In the genomic region with DNA sequence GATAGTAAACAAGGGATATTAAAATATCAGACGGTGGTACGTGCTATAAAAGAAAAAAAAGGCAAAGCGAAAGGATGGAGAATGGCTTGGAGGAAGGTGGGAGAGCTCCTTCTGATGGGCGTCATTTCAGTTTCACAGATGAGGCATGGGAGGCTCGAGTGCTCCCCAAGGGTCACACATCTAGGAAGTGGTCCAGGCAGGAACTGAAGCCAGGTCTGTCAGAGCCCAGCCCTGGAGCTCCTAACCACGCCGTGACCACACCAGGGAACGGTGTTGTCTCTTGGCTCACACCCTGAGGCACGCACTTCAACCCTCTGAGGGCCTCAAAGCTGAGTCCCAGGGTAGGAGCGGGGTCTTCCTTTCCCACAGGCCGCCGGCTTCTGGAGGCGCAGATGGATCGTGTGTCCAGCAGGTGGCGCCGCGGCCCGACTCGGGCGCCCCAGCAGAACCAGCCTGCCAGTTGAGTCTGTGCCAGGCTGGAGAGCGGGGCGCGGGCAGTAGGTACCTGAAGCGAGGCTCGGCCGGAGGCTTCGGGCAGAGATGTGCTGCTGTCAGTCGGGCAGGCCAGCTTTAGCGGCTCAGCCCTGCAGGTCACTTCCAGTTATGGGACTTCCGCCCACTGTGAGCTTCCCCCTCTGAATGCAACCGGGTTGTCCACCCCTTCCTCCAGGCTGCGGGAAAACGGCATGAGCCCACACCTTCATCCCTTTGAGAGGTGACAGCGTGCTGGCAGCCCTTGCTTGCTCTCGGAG, we compare ENCODE assay signal across 8 cellular contexts.
DNase-seq lines count a peak whose midpoint lies in the region; ATAC-seq and TF ChIP-seq lines count a peak whose summit lies in the region.

No MANE protein-coding gene starts in this region.

- H4K8ac ChIP-seq in H9 (replicated peaks; ENCODE audit: insufficient read length, low read depth, low read length) (no peak overlapping the region), neuronal stem cell (ENCODE audit: low read depth, low read length) (no peak overlapping the region)

- no peak overlapping the region for H3K27ac Mint-ChIP-seq in H9

- H3K27ac ChIP-seq in C4-2B (no peak overlapping the region), H9 (ENCODE audit: insufficient read length, low read depth, low read length) (no peak overlapping the region), gastroesophageal sphincter (peak overlapping the region in 1 of 4 donors; percentile 8), neuronal stem cell (replicated peaks; ENCODE audit: low read length) (no peak overlapping the region), tibial artery (no peak overlapping the region)

- H3K79me1 ChIP-seq in H9 (ENCODE audit: insufficient read depth, low read depth, low read length, poor library complexity, severe bottlenecking) (no peaks in the 10 kb centered on the region), neuronal stem cell (ENCODE audit: low read depth, low read length) (no peaks in the 10 kb centered on the region)

- TF ChIP-seq CTCF in C4-2B (conservative IDR thresholded peaks at IDR 0.05) (peak; percentile 89), H9 (conservative IDR thresholded peaks at IDR 0.05) (peak; percentile 96), gastroesophageal sphincter (IDR thresholded peaks at IDR 0.05) (peak; percentile 83 to 95 (median 87)), tibial artery (IDR thresholded peaks at IDR 0.05) (peak; percentile 89 to 90)

- H2BK20ac ChIP-seq in H9 (ENCODE audit: low read depth, low read length, poor library complexity, severe bottlenecking) = no peak overlapping the region

- H3K18ac ChIP-seq in H9 (ENCODE audit: insufficient read length, low read depth, low read length) = no peak overlapping the region
- no peak overlapping the region for H3K18ac ChIP-seq in neuronal stem cell (ENCODE audit: low read length)

- peaks cover 8% of the 10 kb centered on the region for H3K9me3 ChIP-seq in H9 (ENCODE audit: control insufficient read depth, low read depth, low read length)
- peaks cover 35% of the 10 kb centered on the region; the same call in 1 of the 2 replicates for H3K9me3 ChIP-seq in NT2/D1 (ENCODE audit: insufficient read depth, low read length)
- no peaks in the 10 kb centered on the region for H3K9me3 ChIP-seq in gastroesophageal sphincter
- peaks cover 0 to 2% of the 10 kb centered on the region in 2 donors for H3K9me3 ChIP-seq in neuronal stem cell (replicated peaks in 1 of 2; ENCODE audit: control insufficient read depth in 2 of 2, insufficient read depth in 1 of 2, low read depth in 1 of 2, low read length in 2 of 2)
- no peaks in the 10 kb centered on the region for H3K9me3 ChIP-seq in tibial artery

- intact Hi-C loops in tibial artery (cut with DNase I; ENCODE audit: low total_unique reads) = loop anchor here (5.0 kb wide), 2 partner anchors 162 to 277 kb away; no protein-coding TSS in a partner anchor

- DNase-seq in H9 = peak; percentile 88
- DNase-seq in NT2/D1 (ENCODE audit: low read depth, low spot score) = peak; percentile 42
- peak; percentile 73 to 76 for DNase-seq in activated T-cell treated with anti-CD3 and anti-CD28 coated beads, Interleukin-2, amount 50 U/mL, for 48 hours
- DNase-seq in neuronal stem cell (ENCODE audit: low spot score) = peak; percentile 78
- peak; percentile 38 to 80 for DNase-seq in tibial artery

- H3K4me1 Mint-ChIP-seq in H9 = no peaks in the 10 kb centered on the region

- H3K4me1 ChIP-seq in H9 (ENCODE audit: insufficient read depth, low read length) = no peaks in the 10 kb centered on the region
- peaks cover 6% of the 10 kb centered on the region for H3K4me1 ChIP-seq in NT2/D1 (ENCODE audit: insufficient read depth, insufficient read length)
- H3K4me1 ChIP-seq in gastroesophageal sphincter = peaks cover 0 to 19% (median 6%) of the 10 kb centered on the region in 3 donors
- no peaks in the 10 kb centered on the region for H3K4me1 ChIP-seq in neuronal stem cell (ENCODE audit: control insufficient read depth in 2 of 2, insufficient read depth in 1 of 2, low read depth in 1 of 2, low read length in 2 of 2)
- peaks cover 0 to 10% (median 7%) of the 10 kb centered on the region in 4 donors for H3K4me1 ChIP-seq in tibial artery

- H2AFZ ChIP-seq in H9 (ENCODE audit: low read length) (no peak overlapping the region), neuronal stem cell (ENCODE audit: low read length) (peak overlapping the region; percentile 92)

- no peaks in the 10 kb centered on the region for H3K23me2 ChIP-seq in H9 (ENCODE audit: insufficient read length, low read depth, low read length, poor library complexity, severe bottlenecking)

- H3K36me3 ChIP-seq in NT2/D1 (ENCODE audit: insufficient read depth, insufficient read length, low read length) (no peaks in the 10 kb centered on the region), gastroesophageal sphincter (no peaks in the 10 kb centered on the region), neuronal stem cell (replicated peaks in 1 of 2; ENCODE audit: control insufficient read depth in 2 of 2, insufficient read depth in 2 of 2, low read length in 2 of 2) (no peaks in the 10 kb centered on the region), tibial artery (no peaks in the 10 kb centered on the region)

- H2BK12ac ChIP-seq in H9 (ENCODE audit: insufficient read length, low read depth, low read length) = no peak overlapping the region
- H2BK12ac ChIP-seq in neuronal stem cell (ENCODE audit: low read length) = no peak overlapping the region

- H3K4me3 ChIP-seq in NT2/D1 (ENCODE audit: insufficient read length, low read depth) (peak overlapping the region; percentile 54), gastroesophageal sphincter (peak overlapping the region in 1 of 2 donors; percentile 32), neuronal stem cell (ENCODE audit: low read length in 2 of 2) (peak overlapping the region; percentile 42 to 77), tibial artery (peak overlapping the region; percentile 25 to 42)

- H4K20me1 ChIP-seq in H9 (ENCODE audit: control insufficient read depth, insufficient read depth, insufficient read length) = no peaks in the 10 kb centered on the region

- H3K36me3 Mint-ChIP-seq in H9 (ENCODE audit: insufficient read depth in 1 of 3, low read depth in 3 of 3) = peaks cover 3 to 6% (median 4%) of the 10 kb centered on the region in 3 experiments; a peak in 5 of 7 replicates

- H4K91ac ChIP-seq in H9 (ENCODE audit: insufficient read length, low read depth, low read length) (no peak overlapping the region), neuronal stem cell (ENCODE audit: low read depth, low read length, poor library complexity) (no peak overlapping the region)

- H3T11ph ChIP-seq in H9 (ENCODE audit: low read length) = no peak overlapping the region

- no CpG with 5 or more reads among the region's 35 CpGs for WGBS in H9 (ENCODE audit: extremely low coverage, insufficient read length, low lambda C conversion rate)
- WGBS in gastroesophageal sphincter (ENCODE audit: low coverage in 1 of 2), 2 donors = 42% methylated on average over 6 to 9 of the region's 35 CpGs
- WGBS in neuronal stem cell (ENCODE audit: extremely low coverage in 2 of 2, insufficient read length in 2 of 2, insufficient replicate concordance in 1 of 2), 2 donors = no CpG with 5 or more reads among the region's 35 CpGs

- H3K4me3 Mint-ChIP-seq in H9 = peak overlapping the region; percentile 50 to 77

- peaks cover 23 to 30% of the 10 kb centered on the region in 2 experiments for H3K9me3 Mint-ChIP-seq in H9

- H3K23ac ChIP-seq in H9 (ENCODE audit: insufficient read length, low read depth, low read length) = no peak overlapping the region
- peak overlapping the region; percentile 44 for H3K23ac ChIP-seq in neuronal stem cell (ENCODE audit: low read depth, low read length, poor library complexity)

- H3K9ac ChIP-seq in H9 (ENCODE audit: extremely low read depth, insufficient read length, low read length) (no peak overlapping the region), NT2/D1 (ENCODE audit: insufficient read length, low read depth) (peak overlapping the region; percentile 66), neuronal stem cell (ENCODE audit: low read depth, low read length, poor library complexity) (peak overlapping the region; percentile 78)

- no peak overlapping the region for H2BK5ac ChIP-seq in H9 (ENCODE audit: insufficient read length, low read length)
- no peak overlapping the region for H2BK5ac ChIP-seq in neuronal stem cell (ENCODE audit: low read length)

- no peak overlapping the region for H2BK120ac ChIP-seq in H9 (ENCODE audit: low read depth, low read length, poor library complexity, severe bottlenecking)
- no peak overlapping the region for H2BK120ac ChIP-seq in neuronal stem cell (ENCODE audit: low read depth, low read length)

- H2AK5ac ChIP-seq in H9 (ENCODE audit: insufficient read length, low read length) (no peak overlapping the region), neuronal stem cell (ENCODE audit: low read depth, low read length) (no peak overlapping the region)

- no peak overlapping the region for H3K14ac ChIP-seq in H9 (ENCODE audit: insufficient read depth, low read length)
- H3K14ac ChIP-seq in neuronal stem cell (ENCODE audit: low read length) = no peak overlapping the region

- H3K27me3 Mint-ChIP-seq in H9 (ENCODE audit: low read depth) = peaks cover 36% of the 10 kb centered on the region

- H2BK15ac ChIP-seq in H9 (ENCODE audit: low read depth, low read length) (no peak overlapping the region), neuronal stem cell (ENCODE audit: low read length) (no peak overlapping the region)

- H3K4me2 ChIP-seq in H9 (ENCODE audit: insufficient read depth, insufficient read length, low read length) (peak overlapping the region; percentile 23), neuronal stem cell (ENCODE audit: insufficient read depth, low read length, poor library complexity, severe bottlenecking) (peak overlapping the region; percentile 98)

- TF ChIP-seq POLR2A in gastroesophageal sphincter (IDR thresholded peaks at IDR 0.05) = no peak

- no peak for TF ChIP-seq EP300 in gastroesophageal sphincter (IDR thresholded peaks at IDR 0.05)

- no peaks in the 10 kb centered on the region for H3K79me2 ChIP-seq in H9 (ENCODE audit: insufficient read depth, low read length)

- no peak overlapping the region for H3K56ac ChIP-seq in H9 (ENCODE audit: insufficient read length, low read depth, low read length)

- no peak overlapping the region for H3K4ac ChIP-seq in H9 (ENCODE audit: low read depth, low read length)
- no peak overlapping the region for H3K4ac ChIP-seq in neuronal stem cell (ENCODE audit: low read length)

- H3K27me3 ChIP-seq in H9 (ENCODE audit: insufficient read depth, low read length) (no peaks in the 10 kb centered on the region), NT2/D1 (ENCODE audit: insufficient read depth, insufficient read length) (peaks cover 28% of the 10 kb centered on the region), gastroesophageal sphincter (peaks cover 40% of the 10 kb centered on the region), neuronal stem cell (ENCODE audit: control insufficient read depth in 3 of 3, insufficient read depth in 3 of 3, low read depth in 1 of 3, low read length in 3 of 3) (peaks cover 0 to 21% (median 13%) of the 10 kb centered on the region in 3 experiments), tibial artery (peaks cover 0 to 29% of the 10 kb centered on the region in 2 donors)

- ATAC-seq in gastroesophageal sphincter (peak; percentile 72), HG02642 (IDR thresholded peaks at IDR 0.05; ENCODE audit: poor library complexity, unreplicated experiment) (no peak)

- no peak overlapping the region for H4K5ac ChIP-seq in H9 (ENCODE audit: insufficient read length, low read depth, low read length)
